ENCODE assay signal across 11 cellular contexts in the genomic region with DNA sequence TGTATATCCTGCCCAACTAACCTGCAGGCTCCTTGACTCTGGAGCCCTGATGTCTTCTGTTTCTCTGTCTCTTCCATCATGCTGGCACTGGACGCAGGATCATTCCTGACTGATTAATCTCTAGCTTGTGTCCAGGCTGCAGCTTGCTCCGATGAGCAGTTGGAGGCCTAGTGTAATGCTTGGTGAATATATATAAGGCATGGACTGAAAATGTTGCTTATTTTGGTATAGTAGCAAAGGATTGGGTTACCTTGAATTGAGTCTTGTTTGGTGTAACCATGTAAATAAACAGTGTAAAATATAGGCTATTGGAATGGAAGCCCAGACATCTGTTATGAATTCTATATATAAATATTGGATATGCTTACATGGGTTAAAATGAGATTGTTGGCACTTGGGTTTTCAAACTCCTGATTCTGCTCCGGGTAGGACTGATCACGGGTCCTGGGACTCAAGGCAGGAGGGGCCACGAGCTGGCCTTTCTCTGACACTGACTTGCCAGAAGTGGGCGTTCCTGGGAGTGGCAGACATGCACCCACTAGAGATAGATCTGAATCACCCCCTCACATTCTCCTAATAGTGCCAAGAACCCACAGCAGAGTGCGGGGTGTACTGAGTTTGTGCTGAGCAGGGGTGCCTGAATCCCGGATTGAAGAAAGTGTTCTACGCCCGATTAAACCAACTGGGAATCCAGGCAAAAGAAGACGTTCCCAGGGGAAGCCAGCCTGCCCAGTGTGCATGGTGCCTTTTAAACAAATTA. TPM values are rescaled to one million over a fixed set of nuclear protein-coding genes. Genes with fewer than 3 reads are reported as not detected.
DNase-seq lines count a peak whose midpoint lies in the region; ATAC-seq, FAIRE-seq and TF ChIP-seq lines count a peak whose summit lies in the region.
"Had no signal": no experiment of that assay in that cellular context is flagged by ENCODE, and none has a peak within 500 bp of the region (broad histone marks: within the 10 kb centered on the region; RNA-seq: fewer than 3 reads in every experiment).

No MANE protein-coding gene starts in this region.

- no peaks in the 10 kb centered on the region for H3K27me3 Mint-ChIP-seq in T-helper 2 cell treated with Interferon-gamma antibody and Interleukin-4, amounts not matched to agents 5 μg/mL and 100 μg/mL, for 36 hours (ENCODE audit: low read depth)

- POLR2A ChIA-PET in K562 (lab: Yijun Ruan, JAX) = interaction anchor here (0.6 to 1.5 kb wide), 6 partner anchors 8 to 1211 kb away, joined by 3 to 5 read pairs (median 3); no protein-coding TSS in a partner anchor

- H4K20me1 ChIP-seq in K562 (replicated peaks; ENCODE audit: control insufficient read depth, insufficient read depth, low read length) (peaks cover 15% of the 10 kb centered on the region; the same call in 1 of the 2 replicates), hepatocyte (ENCODE audit: insufficient read depth, poor library complexity, severe bottlenecking) (peaks cover 22% of the 10 kb centered on the region)

- H3K4me2 ChIP-seq in K562 (ENCODE audit: insufficient read depth, low read length) = no peak overlapping the region
- H3K4me2 ChIP-seq in hepatocyte = no peak overlapping the region

- peaks cover 6 to 24% of the 10 kb centered on the region in 2 experiments; a peak in 4 of 5 replicates for H3K4me1 ChIP-seq in K562 (replicated peaks in 1 of 2; ENCODE audit: control insufficient read depth in 2 of 2, insufficient read depth in 2 of 2, low read length in 2 of 2)
- H3K4me1 ChIP-seq in hepatocyte (ENCODE audit: insufficient read depth) = peaks cover 28% of the 10 kb centered on the region

- H3K9me2 ChIP-seq in hepatocyte (replicated peaks; ENCODE audit: insufficient read depth) = no peaks in the 10 kb centered on the region

- H2AFZ ChIP-seq in K562 (ENCODE audit: low read depth, low read length) (no peak overlapping the region), hepatocyte (no peak overlapping the region)

- CTCF ChIA-PET in K562 (lab: Yijun Ruan, JAX; ENCODE audit: low intra/inter-chr PET ratio) = no interaction called here

- no peak for DNase-seq in T-helper 2 cell treated with Interferon-gamma antibody and Interleukin-4, amounts not matched to agents 5 μg/mL and 100 μg/mL, for 36 hours (ENCODE audit: low spot score)
- DNase-seq in T-helper 2 cell (no peak), K562 (ENCODE audit: extremely low read depth in 1 of 4, low spot score in 3 of 4) (no peak), hepatocyte (ENCODE audit: low spot score) (no peak), stromal cell of bone marrow (ENCODE audit: low read depth) (peak; percentile 74), NCI-H2029 (lab: John Stamatoyannopoulos, UW) (no peak)
- DNase-seq in stimulated activated CD4-positive, alpha-beta T cell treated with anti-CD3 and anti-CD28 coated beads, Interleukin-4, amount 100 ng/mL, for 24 hours = no peak
- DNase-seq: ACHN; activated T-cell treated with anti-CD3 and anti-CD28 coated beads, Interleukin-2, amount 50 U/mL, for 48 hours; RPMI8226 had no signal

- peaks cover 47% of the 10 kb centered on the region for H3K4me1 Mint-ChIP-seq in T-helper 2 cell treated with Interferon-gamma antibody and Interleukin-4, amounts not matched to agents 5 μg/mL and 100 μg/mL, for 36 hours (ENCODE audit: low read depth)

- intact Hi-C loops in K562 (cut with micrococcal nuclease) = no loop called here

- ATAC-seq in K562 (0 out of 3 replicates have a peak, but pooled peaks have one; percentile 24), HG03139 (IDR thresholded peaks at IDR 0.05; ENCODE audit: unreplicated experiment) (no peak)

- peak overlapping the region; percentile 52 for H3K4me3 Mint-ChIP-seq in T-helper 2 cell treated with Interferon-gamma antibody and Interleukin-4, amounts not matched to agents 5 μg/mL and 100 μg/mL, for 36 hours

- TF ChIP-seq POLR2A in K562 (conservative IDR thresholded peaks at IDR 0.05) = no peak

- no peaks in the 10 kb centered on the region for H3K36me3 Mint-ChIP-seq in T-helper 2 cell treated with Interferon-gamma antibody and Interleukin-4, amounts not matched to agents 5 μg/mL and 100 μg/mL, for 36 hours (ENCODE audit: low read depth)

- no peaks in the 10 kb centered on the region for H3K9me3 Mint-ChIP-seq in T-helper 2 cell treated with Interferon-gamma antibody and Interleukin-4, amounts not matched to agents 5 μg/mL and 100 μg/mL, for 36 hours

- H3K27ac ChIP-seq in K562 (ENCODE audit: extremely low read depth, low read depth, low read length) (no peak overlapping the region), hepatocyte (peak overlapping the region; percentile 68)

- H3K9ac ChIP-seq in K562 (ENCODE audit: insufficient read depth in 1 of 2, low read depth in 2 of 2, low read length in 2 of 2) = no peak overlapping the region; a peak in 1 of 4 replicates

- H3K27me3 ChIP-seq in K562 (ENCODE audit: control insufficient read depth in 2 of 2, insufficient read depth in 2 of 2, low read length in 2 of 2) = no peaks in the 10 kb centered on the region
- no peaks in the 10 kb centered on the region for H3K27me3 ChIP-seq in hepatocyte

- in situ Hi-C loops in K562 (cut with MboI) = no loop called here

- H3K27ac Mint-ChIP-seq in T-helper 2 cell treated with Interferon-gamma antibody and Interleukin-4, amounts not matched to agents 5 μg/mL and 100 μg/mL, for 36 hours = no peak overlapping the region

- no peak for TF ChIP-seq RAD21 in K562 (CRISPR knock-in tag; conservative IDR thresholded peaks at IDR 0.05 in 1 of 2, IDR thresholded peaks at IDR 0.05 in 1 of 2)

- H3K36me3 ChIP-seq in K562 (ENCODE audit: control insufficient read depth, insufficient read depth, low read length) (0 out of 3 replicates have a peak, but pooled peaks cover 3% of the 10 kb centered on the region), hepatocyte (replicated peaks; ENCODE audit: insufficient read depth, low read depth) (no peaks in the 10 kb centered on the region)

- 58% methylated on average over 11 of the region's 11 CpGs for WGBS in K562 (ENCODE audit: insufficient coverage, low coverage, missing lambda C conversion rate)
- WGBS in hepatocyte (ENCODE audit: low lambda C conversion rate, missing lambda C conversion rate) = 79% methylated on average over 11 of the region's 11 CpGs

- peaks cover 24% of the 10 kb centered on the region for H3K79me2 ChIP-seq in K562 (ENCODE audit: control insufficient read depth, insufficient read depth, low read length)
- H3K79me2 ChIP-seq in hepatocyte = peaks cover 96% of the 10 kb centered on the region

- no peak for TF ChIP-seq EP300 in K562 (IDR thresholded peaks at IDR 0.05; ENCODE audit: low read length)

- no TSS peak for BruUV-seq in K562 (replicated peaks; lab: Mats Ljungman, UMichigan)

- TF ChIP-seq CTCF in K562 (IDR thresholded peaks at IDR 0.05 in 2 of 3, conservative IDR thresholded peaks at IDR 0.05 in 1 of 3; ENCODE audit: insufficient read depth in 2 of 3, low read depth in 1 of 3, low read length in 3 of 3) = no peak
- no peak for TF ChIP-seq CTCF in hepatocyte (IDR thresholded peaks at IDR 0.05; ENCODE audit: poor library complexity)

- FAIRE-seq in K562 (lab: Jason Lieb, UNC) = no peak

- H3K9me3 ChIP-seq in K562 (replicated peaks; ENCODE audit: control insufficient read depth, insufficient read depth, low read depth, low read length) = no peaks in the 10 kb centered on the region
- H3K9me3 ChIP-seq in hepatocyte (ENCODE audit: low read depth) = no peaks in the 10 kb centered on the region

- H3K9me1 ChIP-seq in K562 (ENCODE audit: control insufficient read depth, insufficient read depth, low read length) = peaks cover 4% of the 10 kb centered on the region

- H3K4me3 ChIP-seq in K562 (no peak overlapping the region), hepatocyte (no peak overlapping the region)

TF ChIP-seq in K562, 482 proteins besides CTCF, POLR2A, EP300 and RAD21 (continues in another document):
- no peak for TF ChIP-seq MAZ (CRISPR knock-in tag; conservative IDR thresholded peaks at IDR 0.05 in 1 of 2, IDR thresholded peaks at IDR 0.05 in 1 of 2)
- no peak for TF ChIP-seq KLF16 (IDR thresholded peaks at IDR 0.05)
- TF ChIP-seq ILK (tag; IDR thresholded peaks at IDR 0.05; ENCODE audit: borderline replicate concordance, low read depth) = no peak
- no peak for TF ChIP-seq ARID2 (IDR thresholded peaks at IDR 0.05)

RNA-seq across cellular contexts. Expression of gene LRP5, which starts 25.8 kb away (rescaled TPM):
- total RNA-seq in K562 (2011; cell fraction: chromatin; rRNA removed; ENCODE audit: low replicate concordance) = 28.3 and 69.8 TPM in 2 replicates
- total RNA-seq in K562 (2011; cell fraction: nucleolus; rRNA removed) = 63.7 and 66.6 TPM in 2 replicates
- total RNA-seq in K562 (2011; cell fraction: nucleoplasm; rRNA removed) = 37.9 and 42.2 TPM in 2 replicates
- total RNA-seq in K562 (2014; rRNA removed) (14.9 and 23.8 TPM in 2 replicates), K562 (2014; rRNA removed; fragmentation: Illumina TruSeq; extraction: Trizol) (2.1 and 3.1 TPM in 2 replicates), K562 (2015; rRNA removed; fragmentation: Illumina TruSeq; extraction: Trizol) (13.6 and 15.3 TPM in 2 replicates), K562 (2021) (43.1 and 44.2 TPM in 2 replicates), hepatocyte (34.4 and 43.9 TPM in 2 replicates)
- polyA plus RNA-seq in K562 (2011; rRNA removed) (5.1 and 11.0 TPM in 2 replicates), K562 (2014; fragmentation: Illumina TruSeq; extraction: Trizol) (13.5 and 28.2 TPM in 2 replicates), K562 (2014; fragmentation: Nextera tagmentation; extraction: Ambion mirVana) (under 1 TPM; 0.48 to 0.63 TPM), K562 (2014; rRNA removed) (16.1 and 17.6 TPM in 2 replicates), hepatocyte (39.9 and 54.3 TPM in 2 replicates)
- 9.1 and 15.7 TPM in 2 replicates for polyA plus RNA-seq in K562 (2011; cell fraction: cytosol; rRNA removed)
- 16.9 and 36.4 TPM in 2 replicates for polyA plus RNA-seq in K562 (2011; cell fraction: nucleus; rRNA removed)
- 24.9 and 36.3 TPM in 2 replicates for polyA plus RNA-seq in K562 (2012)
- polyA minus RNA-seq in K562 (2011; rRNA and poly(A)+ RNA removed) = 7.7 and 11.3 TPM in 2 replicates
- polyA minus RNA-seq in K562 (2011; cell fraction: cytosol; rRNA and poly(A)+ RNA removed) = 21.3 and 34.5 TPM in 2 replicates
- polyA minus RNA-seq in K562 (2011; cell fraction: nucleus; rRNA and poly(A)+ RNA removed) = 24.4 and 27.9 TPM in 2 replicates
